Comparison of ENCODE assay signal across 11 cellular contexts in the genomic region with DNA sequence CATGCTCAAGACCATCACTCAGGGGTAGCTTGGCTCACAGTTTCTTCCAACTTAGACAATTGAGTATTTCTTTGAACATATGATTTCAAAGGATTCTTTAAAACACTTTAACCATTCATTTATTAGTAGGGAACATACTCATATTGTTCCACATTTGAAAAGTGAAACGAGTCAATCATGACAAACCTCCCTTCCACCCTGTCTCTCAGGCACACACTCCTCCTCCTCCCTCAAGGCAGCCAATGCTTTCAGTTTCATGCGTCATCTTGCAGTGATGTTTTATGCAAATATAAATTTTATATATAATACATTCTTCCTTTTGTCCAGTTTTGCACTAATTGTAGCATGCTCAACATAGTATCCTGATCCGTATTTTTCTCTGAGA.
DNase-seq lines count a peak whose midpoint lies in the region; ATAC-seq and TF ChIP-seq lines count a peak whose summit lies in the region.
"Had no signal": no experiment of that assay in that cellular context is flagged by ENCODE, and none has a peak within 500 bp of the region (broad histone marks: within the 10 kb centered on the region; RNA-seq: fewer than 3 reads in every experiment).

No MANE protein-coding gene starts in this region.

- ATAC-seq in GM18868 (IDR thresholded peaks at IDR 0.05; ENCODE audit: unreplicated experiment) (peak; percentile 71), GM21423 (IDR thresholded peaks at IDR 0.05; ENCODE audit: unreplicated experiment) (peak; percentile 63), HG03159 (IDR thresholded peaks at IDR 0.05; ENCODE audit: unreplicated experiment) (peak; percentile 81), mucosa of descending colon (peak; percentile 27)
- ATAC-seq: sciatic nerve had no signal

- no peak for TF ChIP-seq CTCF in mucosa of descending colon (IDR thresholded peaks at IDR 0.05)

- no peaks in the 10 kb centered on the region for H3K36me3 ChIP-seq in mucosa of descending colon (ENCODE audit: low read depth)
- H3K36me3 ChIP-seq: esophagus muscularis mucosa had no signal

- H3K4me3 ChIP-seq in mucosa of descending colon = no peak overlapping the region
- H3K4me3 ChIP-seq: esophagus muscularis mucosa had no signal

- H3K9me3 ChIP-seq in mucosa of descending colon = no peaks in the 10 kb centered on the region
- H3K9me3 ChIP-seq: esophagus muscularis mucosa had no signal

- DNase-seq in mucosa of descending colon = no peak
- DNase-seq in kidney tubule cell (ENCODE audit: low spot score) = no peak
- DNase-seq in NCI-H82 treated with DMSO at 0.1 percent for 48 hours (lab: John Stamatoyannopoulos, UW; ENCODE audit: unreplicated experiment) = no peak
- DNase-seq in NCI-H82 (lab: John Stamatoyannopoulos, UW) = no peak
- DNase-seq: IMR-90, T1000 had no signal

- intact Hi-C loops in mucosa of descending colon (cut with DNase I, micrococcal nuclease) = no loop called here

- H3K4me1 ChIP-seq in mucosa of descending colon (ENCODE audit: low read depth) = no peaks in the 10 kb centered on the region
- H3K4me1 ChIP-seq: esophagus muscularis mucosa had no signal

Comparison
In these comparisons a context has a peak if more than half of its experiments do, and no peak if none do; other contexts are left out.
1. ATAC-seq: peak in every context shown above with its lines; median percentile 81 in HG03159; 71 in GM18868; 63 in GM21423; 27 in mucosa of descending colon.